1 cellular context compared by ENCODE assay signal in genomic region chr3:180911876-180912303, GRCh38.
TF ChIP-seq lines count a peak whose summit lies in the region.

No MANE protein-coding gene starts in this region.

TF ChIP-seq in liver, 16 proteins besides CTCF, POLR2A, EP300 and RAD21 (continued from another document):
- no peak for TF ChIP-seq FOXA1 (IDR thresholded peaks at IDR 0.05)
